10 cellular contexts compared by ENCODE assay signal in genomic region chr2:223563462-223563861, GRCh38. TPM values are rescaled to one million over a fixed set of nuclear protein-coding genes. Genes with fewer than 3 reads are reported as not detected.
DNase-seq lines count a peak whose midpoint lies in the region; ATAC-seq, FAIRE-seq and TF ChIP-seq lines count a peak whose summit lies in the region.
"Had no signal": no experiment of that assay in that cellular context is flagged by ENCODE, and none has a peak within 500 bp of the region (broad histone marks: within the 10 kb centered on the region; RNA-seq: fewer than 3 reads in every experiment).

No MANE protein-coding gene starts in this region.

- H3K36me3 Mint-ChIP-seq in nephron progenitor cell (ENCODE audit: low read depth), result no peaks in the 10 kb centered on the region

- in situ Hi-C loops in G401 (cut with HindIII; ENCODE audit: low sequenced_read_pairs), result no loop called here

- ATAC-seq in HG02938 (IDR thresholded peaks at IDR 0.05; ENCODE audit: unreplicated experiment) (no peak), GM21528 (IDR thresholded peaks at IDR 0.05; ENCODE audit: low FRiP score, unreplicated experiment) (no peak), HG03159 (IDR thresholded peaks at IDR 0.05; ENCODE audit: unreplicated experiment) (no peak)

- peaks cover 2% of the 10 kb centered on the region for H3K27me3 Mint-ChIP-seq in nephron progenitor cell (ENCODE audit: low read depth, poor library complexity)

- no peak for TF ChIP-seq CTCF in bronchial epithelial cell (IDR thresholded peaks at IDR 0.05; ENCODE audit: insufficient read depth, low read length, severe bottlenecking)
- no peak for TF ChIP-seq CTCF in nephron progenitor cell (IDR thresholded peaks at IDR 0.05)

- H3K9me3 Mint-ChIP-seq in nephron progenitor cell, result no peaks in the 10 kb centered on the region
- H3K9me3 Mint-ChIP-seq: activated T-helper 1 cell treated with anti-CD3 and anti-CD28 coated beads, Interleukin-12 subunit alpha, Interleukin-12 subunit beta, Interleukin-2, Interleukin-4 antibody, amounts not matched to agents 30 ng/mL and 10 ng/mL and 1 ng/mL, durations not matched to agents 14 hours and 24 hours and 36 hours had no signal

- H3K4me3 ChIP-seq in bronchial epithelial cell (ENCODE audit: low read depth, low read length), result no peak overlapping the region

- H3K36me3 ChIP-seq in bronchial epithelial cell (ENCODE audit: control insufficient read depth, insufficient read depth, low read length), result no peaks in the 10 kb centered on the region

- no peak overlapping the region for H3K4me3 Mint-ChIP-seq in nephron progenitor cell
- H3K4me3 Mint-ChIP-seq: activated T-helper 1 cell treated with anti-CD3 and anti-CD28 coated beads, Interleukin-12 subunit alpha, Interleukin-12 subunit beta, Interleukin-2, Interleukin-4 antibody, amounts not matched to agents 30 ng/mL and 10 ng/mL and 1 ng/mL, durations not matched to agents 14 hours and 24 hours and 36 hours had no signal

- H3K4me1 Mint-ChIP-seq in nephron progenitor cell, result peaks cover 14% of the 10 kb centered on the region

- H3K27ac Mint-ChIP-seq in nephron progenitor cell, result peak overlapping the region; percentile 57
- H3K27ac Mint-ChIP-seq: activated T-helper 1 cell treated with anti-CD3 and anti-CD28 coated beads, Interleukin-12 subunit alpha, Interleukin-12 subunit beta, Interleukin-2, Interleukin-4 antibody, amounts not matched to agents 30 ng/mL and 10 ng/mL and 1 ng/mL, durations not matched to agents 14 hours and 24 hours and 36 hours had no signal

- DNase-seq in G401 (ENCODE audit: low spot score) (peak; percentile 21), NCI-H2107 (lab: John Stamatoyannopoulos, UW) (peak; percentile 24), bronchial epithelial cell (ENCODE audit: low read depth) (peak; percentile 94), nephron progenitor cell (no peak), NCI-H187 (lab: John Stamatoyannopoulos, UW) (no peak)
- DNase-seq: left cardiac atrium had no signal

- FAIRE-seq in bronchial epithelial cell (lab: Jason Lieb, UNC), result no peak

- H3K27me3 ChIP-seq in bronchial epithelial cell (ENCODE audit: control insufficient read depth, insufficient read depth, low read length), result no peaks in the 10 kb centered on the region

RNA-seq across cellular contexts. Expression of gene SCG2, which starts 38.7 kb away (rescaled TPM):
- 2.9 and 3.4 TPM in 2 replicates for total RNA-seq in G401 (2014; rRNA removed; shearing (Covaris generic))
- 0.13 and 0.26 TPM in 2 replicates for total RNA-seq in bronchial epithelial cell
- total RNA-seq: activated T-helper 1 cell treated with anti-CD3 and anti-CD28 coated beads, Interleukin-12 subunit alpha, Interleukin-12 subunit beta, Interleukin-2, Interleukin-4 antibody, amounts not matched to agents 30 ng/mL and 10 ng/mL and 1 ng/mL, durations not matched to agents 14 hours and 24 hours and 36 hours had no signal

Comparison
In these comparisons a context has a peak if more than half of its experiments do, and no peak if none do; other contexts are left out.
1. DNase-seq: peak in G401 (single experiment), NCI-H2107 (single experiment) and bronchial epithelial cell (single experiment); none in nephron progenitor cell (single experiment) and NCI-H187 (0 of 2).